ENCODE assay signal across 10 cellular contexts in the genomic region with DNA sequence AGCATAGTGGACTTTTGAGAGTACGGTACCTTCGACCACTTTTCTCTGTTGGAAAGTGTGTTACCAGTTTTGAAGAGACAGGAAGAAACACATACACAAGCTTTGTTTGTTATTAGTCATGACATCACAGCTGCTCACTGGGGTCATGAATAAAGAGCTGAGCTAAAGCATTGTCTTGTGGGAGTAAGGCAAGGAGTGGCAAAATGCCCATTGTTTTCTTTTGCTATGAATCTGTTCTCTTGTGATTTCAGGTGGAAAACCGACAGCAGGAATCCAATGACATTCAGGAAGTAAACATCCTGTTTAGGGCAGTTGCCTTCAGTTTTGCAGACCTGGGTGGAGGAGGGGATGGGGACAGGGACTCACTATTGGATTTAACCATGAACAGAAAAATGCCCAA.
DNase-seq lines count a peak whose midpoint lies in the region; ATAC-seq and TF ChIP-seq lines count a peak whose summit lies in the region.
"Had no signal": no experiment of that assay in that cellular context is flagged by ENCODE, and none has a peak within 500 bp of the region (broad histone marks: within the 10 kb centered on the region; RNA-seq: fewer than 3 reads in every experiment).

No MANE protein-coding gene starts in this region.

- H3K4me1 ChIP-seq in esophagus muscularis mucosa, result peaks cover 55 to 68% (median 67%) of the 10 kb centered on the region in 4 donors

- no peaks in the 10 kb centered on the region for H3K9me3 ChIP-seq in esophagus muscularis mucosa

- DNase-seq in EH (ENCODE audit: low read depth), result peak; percentile 41
- peak; percentile 67 for DNase-seq in NCI-H69 (lab: John Stamatoyannopoulos, UW)
- no peak for DNase-seq in esophagus muscularis mucosa (ENCODE audit: extremely low spot score)
- DNase-seq in non-pigmented ciliary epithelial cell (ENCODE audit: low read depth), result peak; percentile 54
- DNase-seq in RWPE1 (ENCODE audit: low spot score), result no peak
- no peak for DNase-seq in effector CD8-positive, alpha-beta T cell (lab: John Stamatoyannopoulos, UW)
- DNase-seq in activated CD4-positive, CD25-positive, alpha-beta regulatory T cell (lab: John Stamatoyannopoulos, UW), result no peak
- DNase-seq: activated CD4-positive, alpha-beta T cell treated with anti-CD3 and anti-CD28 coated beads, Interleukin-2, amount 10 ng/mL, durations not matched to agents 7 days and 5 days had no signal

- H3K4me3 ChIP-seq in esophagus muscularis mucosa, result no peak overlapping the region

- TF ChIP-seq EP300 in esophagus muscularis mucosa (IDR thresholded peaks at IDR 0.05), result no peak

- POLR2A ChIA-PET in RWPE1 (lab: Yijun Ruan, JAX; ENCODE audit: low non-redundant PET), result no interaction called here

- H3K27me3 ChIP-seq in esophagus muscularis mucosa, result no peaks in the 10 kb centered on the region

- intact Hi-C loops in esophagus muscularis mucosa (cut with DNase I), result no loop called here

- H3K27ac ChIP-seq in esophagus muscularis mucosa (replicated peaks in 1 of 4) (peak overlapping the region; percentile 64 to 86 (median 80)), RWPE1 (no peak overlapping the region)
- H3K27ac ChIP-seq: HL-60 had no signal

- H3K36me3 ChIP-seq in esophagus muscularis mucosa, result peaks cover 0 to 7% (median 4%) of the 10 kb centered on the region in 4 donors

- ATAC-seq in HG03521 (IDR thresholded peaks at IDR 0.05; ENCODE audit: unreplicated experiment), result no peak

- TF ChIP-seq CTCF in esophagus muscularis mucosa (IDR thresholded peaks at IDR 0.05) (no peak), RWPE1 (conservative IDR thresholded peaks at IDR 0.05; ENCODE audit: low read depth) (no peak)

- CTCF ChIA-PET in RWPE1 (lab: Yijun Ruan, JAX), result interaction anchor here (0.6 kb wide), 1 partner anchor 509 kb away, joined by 3 read pairs; no protein-coding TSS in a partner anchor

- 59% methylated on average over 3 of the region's 3 CpGs for WGBS in esophagus muscularis mucosa

- TF ChIP-seq POLR2A in esophagus muscularis mucosa (IDR thresholded peaks at IDR 0.05; ENCODE audit: low read depth), result no peak

Comparison
In these comparisons a context has a peak if more than half of its experiments do, and no peak if none do; other contexts are left out.
1. DNase-seq: peak in EH (single experiment), NCI-H69 (single experiment) and non-pigmented ciliary epithelial cell (single experiment); none in esophagus muscularis mucosa (single experiment), RWPE1 (single experiment), effector CD8-positive, alpha-beta T cell (single experiment) and activated CD4-positive, CD25-positive, alpha-beta regulatory T cell (0 of 4).